In genomic region chr16:80317132-80318098, GRCh38 we compare ENCODE assay signal across 1 cellular context.
TF ChIP-seq lines count a peak whose summit lies in the region.

No MANE protein-coding gene starts in this region.

TF ChIP-seq in GM12878, 131 proteins besides CTCF, POLR2A, EP300 and RAD21 (continued from another document):
- no peak for TF ChIP-seq NFYA (IDR thresholded peaks at IDR 0.05; ENCODE audit: borderline replicate concordance, low read depth, low read length)
- no peak for TF ChIP-seq ZBTB40 (IDR thresholded peaks at IDR 0.05; ENCODE audit: borderline replicate concordance)
- TF ChIP-seq SMAD1 (IDR thresholded peaks at IDR 0.05; ENCODE audit: low read depth, partially characterized antibody): no peak
- TF ChIP-seq HSF1 (IDR thresholded peaks at IDR 0.05; ENCODE audit: low read depth, low read length): no peak
- no peak for TF ChIP-seq SPI1 (IDR thresholded peaks at IDR 0.05; ENCODE audit: borderline replicate concordance, insufficient read depth, low read depth, low read length)
